Comparison of ENCODE assay signal across 22 cellular contexts in the genomic region with DNA sequence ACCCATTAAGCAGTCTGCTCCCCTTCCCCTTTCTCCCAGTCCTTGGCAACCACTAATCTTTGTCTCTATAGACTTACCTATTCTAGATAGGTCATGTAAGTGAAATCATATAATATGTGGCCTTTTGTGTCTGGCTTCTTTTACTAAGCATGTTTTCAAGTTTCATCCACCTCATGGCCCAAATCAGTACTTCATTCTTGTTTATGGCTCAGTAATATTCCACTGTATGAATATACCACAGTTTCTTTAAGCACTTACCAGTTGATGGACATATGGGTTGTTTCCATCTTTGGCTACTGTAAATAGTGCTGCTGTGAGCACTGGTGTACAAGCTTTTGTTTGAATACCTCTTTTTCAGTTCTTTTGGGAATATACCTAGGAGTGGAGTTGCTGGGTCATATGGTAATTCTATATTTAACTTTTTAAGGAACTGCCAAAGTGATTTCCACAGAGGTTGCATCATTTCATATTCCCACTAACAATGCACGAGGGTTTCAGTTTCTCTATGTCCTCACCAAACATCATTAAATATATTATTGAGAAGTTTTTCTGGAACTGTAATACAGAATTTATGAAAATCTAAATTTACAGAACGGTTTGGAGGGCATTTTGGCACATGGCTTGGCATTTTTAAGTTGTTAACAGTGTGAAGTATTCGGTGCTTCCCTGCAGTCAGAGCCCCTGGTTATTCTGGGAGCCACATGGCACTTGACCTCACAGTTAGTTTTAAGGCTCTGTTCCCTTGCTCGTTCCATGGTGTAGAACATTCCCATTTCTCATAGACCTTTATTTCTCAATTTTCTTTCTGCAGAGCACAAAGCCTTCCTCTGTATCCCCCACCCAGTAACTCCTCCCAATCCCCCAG. TPM values are rescaled to one million over a fixed set of nuclear protein-coding genes. Genes with fewer than 3 reads are reported as not detected.
DNase-seq lines count a peak whose midpoint lies in the region; ATAC-seq and TF ChIP-seq lines count a peak whose summit lies in the region.
"Had no signal": no experiment of that assay in that cellular context is flagged by ENCODE, and none has a peak within 500 bp of the region (broad histone marks: within the 10 kb centered on the region; RNA-seq: fewer than 3 reads in every experiment).

No MANE protein-coding gene starts in this region.

- no peaks in the 10 kb centered on the region; the same call in 1 of the 2 replicates for H3K27me3 ChIP-seq in GM23248 (replicated peaks; ENCODE audit: insufficient read depth)
- H3K27me3 ChIP-seq in hepatocyte: no peaks in the 10 kb centered on the region
- H3K27me3 ChIP-seq: body of pancreas, SJSA1 had no signal

- H3K9me3 ChIP-seq in GM23248 (ENCODE audit: low read depth) (no peaks in the 10 kb centered on the region), hepatocyte (ENCODE audit: low read depth) (no peaks in the 10 kb centered on the region)
- H3K9me3 ChIP-seq: body of pancreas, SJSA1 had no signal

- H3K27ac ChIP-seq in GM23248: no peak overlapping the region
- peak overlapping the region; percentile 33 for H3K27ac ChIP-seq in hepatocyte
- H3K27ac ChIP-seq: SJSA1 had no signal

- no peaks in the 10 kb centered on the region for H3K9me2 ChIP-seq in GM23248 (ENCODE audit: insufficient read depth)
- H3K9me2 ChIP-seq in hepatocyte (replicated peaks; ENCODE audit: insufficient read depth): no peaks in the 10 kb centered on the region

- H3K9ac ChIP-seq in GM23248: no peak overlapping the region

- H3K4me2 ChIP-seq in GM23248 (ENCODE audit: unreplicated experiment): no peak overlapping the region
- H3K4me2 ChIP-seq in hepatocyte: no peak overlapping the region
- H3K4me2 ChIP-seq: smooth muscle cell had no signal

- H3K4me1 ChIP-seq in GM23248 (ENCODE audit: insufficient read depth) (no peaks in the 10 kb centered on the region), hepatocyte (ENCODE audit: insufficient read depth) (peaks cover 7% of the 10 kb centered on the region)

- peak overlapping the region; percentile 59 for H3K27ac Mint-ChIP-seq in activated T-helper 2 cell treated with anti-CD3 and anti-CD28 coated beads, Interferon-gamma antibody, Interleukin-2, Interleukin-4, amounts not matched to agents 10 μg/mL and 5 μg/mL and 100 μg/mL, durations not matched to agents 14 hours and 24 hours and 36 hours
- H3K27ac Mint-ChIP-seq: activated B cell treated with CpG ODN at 0.5 μM for 24 hours; activated CD8-positive, alpha-beta T cell treated with anti-CD3 and anti-CD28 coated beads, Interleukin-2, amount 10 ng/mL, durations not matched to agents 7 days and 5 days; mesothelial cell of epicardium; stimulated activated naive CD8-positive, alpha-beta T cell treated with anti-CD3 and anti-CD28 coated beads, Interleukin-15, amount 100 ng/mL, for 72 hours had no signal

- in situ Hi-C loops in GM23248 (cut with MboI): loop anchor here (10.0 kb wide), 2 partner anchors 475 to 495 kb away; no protein-coding TSS in a partner anchor

- H4K20me1 ChIP-seq in GM23248 (ENCODE audit: insufficient read depth) (no peaks in the 10 kb centered on the region), hepatocyte (ENCODE audit: insufficient read depth, poor library complexity, severe bottlenecking) (no peaks in the 10 kb centered on the region)

- DNase-seq in AG10803 (ENCODE audit: low read depth) (peak; percentile 12), GM23248 (peak; percentile 7), hepatocyte (ENCODE audit: low spot score) (no peak), NCI-H82 treated with DMSO at 0.1 percent for 48 hours (lab: John Stamatoyannopoulos, UW; ENCODE audit: unreplicated experiment) (no peak), NCI-H446 (lab: John Stamatoyannopoulos, UW) (no peak)
- no peak for DNase-seq in activated T-helper 2 cell treated with anti-CD3 and anti-CD28 coated beads, Interferon-gamma antibody, Interleukin-2, Interleukin-4, amounts not matched to agents 10 μg/mL and 5 μg/mL and 100 μg/mL, durations not matched to agents 14 hours and 24 hours and 36 hours (ENCODE audit: low spot score)
- DNase-seq in activated T-cell treated with anti-CD3 and anti-CD28 coated beads, Interleukin-2, amount 50 U/mL, for 4 hours: no peak
- DNase-seq: activated B cell treated with CpG ODN at 0.5 μM for 24 hours; activated CD8-positive, alpha-beta T cell treated with anti-CD3 and anti-CD28 coated beads, Interleukin-2, amount 10 ng/mL, durations not matched to agents 7 days and 5 days; activated T-cell treated with anti-CD3 and anti-CD28 coated beads, Interleukin-2, amount 50 U/mL, for 48 hours; DND-41; left colon; NCI-H524 treated with DMSO at 0.1 percent for 48 hours; stimulated activated CD4-positive, alpha-beta T cell treated with anti-CD3 and anti-CD28 coated beads, Interleukin-4, amount 100 ng/mL, for 1 hour; stimulated activated naive CD8-positive, alpha-beta T cell treated with anti-CD3 and anti-CD28 coated beads, Interleukin-15, amount 100 ng/mL, for 72 hours had no signal

- H2AFZ ChIP-seq in GM23248: no peak overlapping the region
- H2AFZ ChIP-seq in hepatocyte: no peak overlapping the region

- no peaks in the 10 kb centered on the region for H3K36me3 ChIP-seq in GM23248 (ENCODE audit: low read depth)
- H3K36me3 ChIP-seq in hepatocyte (replicated peaks; ENCODE audit: insufficient read depth, low read depth): no peaks in the 10 kb centered on the region
- H3K36me3 ChIP-seq: SJSA1 had no signal

- ATAC-seq in activated T-cell treated with anti-CD3 and anti-CD28 coated beads, Interleukin-2, amount 50 U/mL, for 4 hours: no peak
- no peak for ATAC-seq in HG03460 (IDR thresholded peaks at IDR 0.05; ENCODE audit: unreplicated experiment)
- ATAC-seq: activated CD8-positive, alpha-beta T cell treated with anti-CD3 and anti-CD28 coated beads, Interleukin-2, amount 10 ng/mL, durations not matched to agents 7 days and 5 days; activated naive CD4-positive, alpha-beta T cell treated with anti-CD3 and anti-CD28 coated beads, Interleukin-2, amount 50 U/mL, for 72 hours; body of pancreas; stimulated activated naive CD8-positive, alpha-beta T cell treated with anti-CD3 and anti-CD28 coated beads, Interleukin-15, amount 100 ng/mL, for 72 hours had no signal

- peaks cover 2% of the 10 kb centered on the region for H3K27me3 Mint-ChIP-seq in activated T-helper 2 cell treated with anti-CD3 and anti-CD28 coated beads, Interferon-gamma antibody, Interleukin-2, Interleukin-4, amounts not matched to agents 10 μg/mL and 5 μg/mL and 100 μg/mL, durations not matched to agents 14 hours and 24 hours and 36 hours (ENCODE audit: low read depth)
- peaks cover 12% of the 10 kb centered on the region for H3K27me3 Mint-ChIP-seq in activated T-cell treated with anti-CD3 and anti-CD28 coated beads, Interleukin-2, amount 50 U/mL, for 4 hours (ENCODE audit: low read depth)

- peaks cover 16% of the 10 kb centered on the region for H3K4me1 Mint-ChIP-seq in activated T-helper 2 cell treated with anti-CD3 and anti-CD28 coated beads, Interferon-gamma antibody, Interleukin-2, Interleukin-4, amounts not matched to agents 10 μg/mL and 5 μg/mL and 100 μg/mL, durations not matched to agents 14 hours and 24 hours and 36 hours (ENCODE audit: low read depth)
- H3K4me1 Mint-ChIP-seq in activated T-cell treated with anti-CD3 and anti-CD28 coated beads, Interleukin-2, amount 50 U/mL, for 4 hours (ENCODE audit: low read depth): peaks cover 8% of the 10 kb centered on the region
- H3K4me1 Mint-ChIP-seq: neural crest cell had no signal

- 23 to 27% methylated on average over 4 of the region's 4 CpGs for WGBS in GM23248 (ENCODE audit: low coverage in 1 of 2, low lambda C conversion rate in 2 of 2, missing lambda C conversion rate in 2 of 2), 2 experiments
- 86% methylated on average over 4 of the region's 4 CpGs for WGBS in hepatocyte (ENCODE audit: low lambda C conversion rate, missing lambda C conversion rate)

- TF ChIP-seq CTCF in AG10803 (conservative IDR thresholded peaks at IDR 0.05; ENCODE audit: low read length) (no peak), hepatocyte (IDR thresholded peaks at IDR 0.05; ENCODE audit: poor library complexity) (no peak)

- H3K4me3 ChIP-seq in AG10803 (ENCODE audit: low read length): no peak overlapping the region
- no peak overlapping the region for H3K4me3 ChIP-seq in GM23248
- no peak overlapping the region for H3K4me3 ChIP-seq in hepatocyte
- H3K4me3 ChIP-seq: body of pancreas, SJSA1, smooth muscle cell had no signal

- no peaks in the 10 kb centered on the region for H3K9me3 Mint-ChIP-seq in activated T-helper 2 cell treated with anti-CD3 and anti-CD28 coated beads, Interferon-gamma antibody, Interleukin-2, Interleukin-4, amounts not matched to agents 10 μg/mL and 5 μg/mL and 100 μg/mL, durations not matched to agents 14 hours and 24 hours and 36 hours
- no peaks in the 10 kb centered on the region for H3K9me3 Mint-ChIP-seq in activated T-cell treated with anti-CD3 and anti-CD28 coated beads, Interleukin-2, amount 50 U/mL, for 4 hours
- H3K9me3 Mint-ChIP-seq: activated B cell treated with CpG ODN at 0.5 μM for 24 hours; activated naive CD4-positive, alpha-beta T cell treated with anti-CD3 and anti-CD28 coated beads, Interleukin-2, amount 50 U/mL, for 72 hours; mesothelial cell of epicardium; neural crest cell; stimulated activated naive CD8-positive, alpha-beta T cell treated with anti-CD3 and anti-CD28 coated beads, Interleukin-15, amount 100 ng/mL, for 72 hours had no signal

- H3F3A ChIP-seq in GM23248 (ENCODE audit: insufficient read depth): no peaks in the 10 kb centered on the region

- intact Hi-C loops in activated T-helper 2 cell treated with anti-CD3 and anti-CD28 coated beads, Interferon-gamma antibody, Interleukin-2, Interleukin-4, amounts not matched to agents 10 μg/mL and 5 μg/mL and 100 μg/mL, durations not matched to agents 14 hours and 24 hours and 36 hours (cut with micrococcal nuclease): loop anchor here (2.0 to 10.0 kb wide), 5 partner anchors 45 to 447 kb away; no protein-coding TSS in a partner anchor

- H3K79me2 ChIP-seq in GM23248 (ENCODE audit: insufficient read depth): no peaks in the 10 kb centered on the region
- no peaks in the 10 kb centered on the region for H3K79me2 ChIP-seq in hepatocyte

- no peak overlapping the region for H3K4me3 Mint-ChIP-seq in activated T-helper 2 cell treated with anti-CD3 and anti-CD28 coated beads, Interferon-gamma antibody, Interleukin-2, Interleukin-4, amounts not matched to agents 10 μg/mL and 5 μg/mL and 100 μg/mL, durations not matched to agents 14 hours and 24 hours and 36 hours (ENCODE audit: low read depth)
- no peak overlapping the region for H3K4me3 Mint-ChIP-seq in activated T-cell treated with anti-CD3 and anti-CD28 coated beads, Interleukin-2, amount 50 U/mL, for 4 hours
- H3K4me3 Mint-ChIP-seq: activated B cell treated with CpG ODN at 0.5 μM for 24 hours; activated CD8-positive, alpha-beta T cell treated with anti-CD3 and anti-CD28 coated beads, Interleukin-2, amount 10 ng/mL, durations not matched to agents 7 days and 5 days; mesothelial cell of epicardium; neural crest cell; stimulated activated naive CD8-positive, alpha-beta T cell treated with anti-CD3 and anti-CD28 coated beads, Interleukin-15, amount 100 ng/mL, for 72 hours had no signal

- no peaks in the 10 kb centered on the region for H3K36me3 Mint-ChIP-seq in activated T-helper 2 cell treated with anti-CD3 and anti-CD28 coated beads, Interferon-gamma antibody, Interleukin-2, Interleukin-4, amounts not matched to agents 10 μg/mL and 5 μg/mL and 100 μg/mL, durations not matched to agents 14 hours and 24 hours and 36 hours (ENCODE audit: low read depth)
- H3K36me3 Mint-ChIP-seq in activated T-cell treated with anti-CD3 and anti-CD28 coated beads, Interleukin-2, amount 50 U/mL, for 4 hours (ENCODE audit: insufficient read depth): no peaks in the 10 kb centered on the region
- H3K36me3 Mint-ChIP-seq: activated naive CD4-positive, alpha-beta T cell treated with anti-CD3 and anti-CD28 coated beads, Interleukin-2, amount 50 U/mL, for 72 hours; mesothelial cell of epicardium had no signal

RNA-seq across cellular contexts. Expression of gene DTNBP1, which starts 27.0 kb away (rescaled TPM):
- total RNA-seq in GM23248 (2014; rRNA removed; shearing (Covaris generic)): 0.32 and 3.9 TPM in 2 replicates
- polyA plus RNA-seq in GM23248 (2016; fragmentation: Nextera tagmentation; extraction: Ambion mirVana): 15.8 and 18.1 TPM in 2 replicates
- 19.9 and 20.6 TPM in 2 replicates for total RNA-seq in activated T-helper 2 cell treated with anti-CD3 and anti-CD28 coated beads, Interferon-gamma antibody, Interleukin-2, Interleukin-4, amounts not matched to agents 10 μg/mL and 5 μg/mL and 100 μg/mL, durations not matched to agents 14 hours and 24 hours and 36 hours
- 3.4 and 7.3 TPM in 2 replicates for total RNA-seq in hepatocyte
- 25.6 and 32.4 TPM in 2 replicates for polyA plus RNA-seq in hepatocyte
- 10 to 100 TPM; 17.2 to 22.0 (median 19.6) TPM for total RNA-seq in activated T-cell treated with anti-CD3 and anti-CD28 coated beads, Interleukin-2, amount 50 U/mL, for 4 hours

Comparison
In these comparisons a context has a peak if more than half of its experiments do, and no peak if none do; other contexts are left out.
1. DNase-seq: peak in AG10803 (single experiment) and GM23248 (single experiment); none in activated T-helper 2 cell treated with anti-CD3 and anti-CD28 coated beads, Interferon-gamma antibody, Interleukin-2, Interleukin-4, amounts not matched to agents 10 μg/mL and 5 μg/mL and 100 μg/mL, durations not matched to agents 14 hours and 24 hours and 36 hours (single experiment), hepatocyte (single experiment), NCI-H82 treated with DMSO at 0.1 percent for 48 hours (single experiment), activated T-cell treated with anti-CD3 and anti-CD28 coated beads, Interleukin-2, amount 50 U/mL, for 4 hours (single experiment) and NCI-H446 (0 of 2).